Comparison of ENCODE assay signal across 19 cellular contexts in the genomic region with DNA sequence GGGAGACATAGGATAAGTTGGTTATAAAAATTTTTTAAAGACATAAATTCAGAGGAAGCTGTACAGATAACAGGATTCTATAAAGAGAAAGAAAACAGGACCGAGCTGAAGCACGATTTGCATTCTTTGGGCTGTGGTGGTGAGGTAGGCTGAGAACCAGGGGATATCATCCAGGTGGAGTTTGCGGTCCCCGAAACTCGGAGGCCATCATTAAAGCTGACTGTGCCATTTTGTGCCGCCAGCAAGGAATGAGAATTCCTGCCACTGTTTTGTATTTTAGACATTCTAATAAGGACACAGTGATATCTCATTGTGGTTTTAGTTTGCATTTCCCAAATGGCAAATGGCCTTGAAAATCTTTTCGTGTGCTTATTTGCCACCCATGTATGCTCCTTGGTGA.
DNase-seq lines count a peak whose midpoint lies in the region; ATAC-seq and TF ChIP-seq lines count a peak whose summit lies in the region.
"Had no signal": no experiment of that assay in that cellular context is flagged by ENCODE, and none has a peak within 500 bp of the region (broad histone marks: within the 10 kb centered on the region; RNA-seq: fewer than 3 reads in every experiment).

No MANE protein-coding gene starts in this region.

- H4K20me1 ChIP-seq in BLaER1: no peaks in the 10 kb centered on the region

- DNase-seq in cardiac septum (ENCODE audit: low spot score) (peak; percentile 4), right cardiac atrium (no peak), mesenteric fat pad (ENCODE audit: low spot score) (peak; percentile 6), upper lobe of right lung (peak; percentile 5), NCI-H1417 (lab: John Stamatoyannopoulos, UW) (no peak), caudate nucleus (lab: John Stamatoyannopoulos, UW) (no peak)
- DNase-seq: 8988T; CD4-positive, CD25-positive, alpha-beta regulatory T cell; CD8-positive, alpha-beta T cell; DMS 273 treated with DMSO at 0.1 percent for 48 hours; DMS79; EL; GDM1; GM23248; H7; HCEC 1CT had no signal

- TF ChIP-seq CTCF in upper lobe of right lung (IDR thresholded peaks at IDR 0.05): no peak

- H3K9me3 ChIP-seq in right cardiac atrium (ENCODE audit: control insufficient read depth, low read length) (no peaks in the 10 kb centered on the region), BLaER1 (no peaks in the 10 kb centered on the region), upper lobe of right lung (no peaks in the 10 kb centered on the region)

- ATAC-seq in right cardiac atrium (no peak), upper lobe of right lung (no peak)
- ATAC-seq: CD8-positive, alpha-beta T cell; GM12878 had no signal

- 86% methylated on average over 7 of the region's 7 CpGs for WGBS in right cardiac atrium

- H3K4me3 ChIP-seq in right cardiac atrium (ENCODE audit: low read length) (no peak overlapping the region), BLaER1 (no peak overlapping the region), upper lobe of right lung (no peak overlapping the region)
- H3K4me3 ChIP-seq: GM12878, GM23248 had no signal

- peak overlapping the region; percentile 8; the same call in 1 of the 2 replicates for H3K4me2 ChIP-seq in BLaER1

- no peaks in the 10 kb centered on the region for H3K27me3 ChIP-seq in right cardiac atrium (ENCODE audit: control insufficient read depth, insufficient read depth)
- H3K27me3 ChIP-seq in BLaER1: no peaks in the 10 kb centered on the region
- H3K27me3 ChIP-seq in upper lobe of right lung: no peaks in the 10 kb centered on the region

- no peaks in the 10 kb centered on the region for H3K4me1 ChIP-seq in right cardiac atrium (ENCODE audit: control insufficient read depth, insufficient read depth, low read length)
- peaks cover 9% of the 10 kb centered on the region for H3K4me1 ChIP-seq in BLaER1
- no peaks in the 10 kb centered on the region for H3K4me1 ChIP-seq in upper lobe of right lung

- no peak overlapping the region for H3K9ac ChIP-seq in BLaER1
- H3K9ac ChIP-seq: GM23248 had no signal

- intact Hi-C loops in cardiac septum (cut with DNase I): no loop called here
- intact Hi-C loops in right cardiac atrium (cut with DNase I): no loop called here
- intact Hi-C loops in upper lobe of right lung (cut with DNase I): no loop called here

- H3K27ac ChIP-seq in right cardiac atrium (ENCODE audit: low read length): no peak overlapping the region
- H3K27ac ChIP-seq in BLaER1: no peak overlapping the region
- no peak overlapping the region for H3K27ac ChIP-seq in upper lobe of right lung
- no peak overlapping the region for H3K27ac ChIP-seq in caudate nucleus (ENCODE audit: low read depth, low read length)
- H3K27ac ChIP-seq: C4-2B, GM23248 had no signal

- H3K36me3 ChIP-seq in BLaER1 (no peaks in the 10 kb centered on the region), upper lobe of right lung (no peaks in the 10 kb centered on the region)

Comparison
In these comparisons a context has a peak if more than half of its experiments do, and no peak if none do; other contexts are left out.
1. DNase-seq: peak in cardiac septum (single experiment), mesenteric fat pad (single experiment) and upper lobe of right lung (single experiment); none in right cardiac atrium (0 of 3), NCI-H1417 (0 of 3) and caudate nucleus (0 of 61).